9 cellular contexts compared by ENCODE assay signal in genomic region chr1:201461193-201461657, GRCh38. TPM values are rescaled to one million over a fixed set of nuclear protein-coding genes. Genes with fewer than 3 reads are reported as not detected.
DNase-seq lines count a peak whose midpoint lies in the region; ATAC-seq and TF ChIP-seq lines count a peak whose summit lies in the region.
"Had no signal": no experiment of that assay in that cellular context is flagged by ENCODE, and none has a peak within 500 bp of the region (broad histone marks: within the 10 kb centered on the region; RNA-seq: fewer than 3 reads in every experiment).

No MANE protein-coding gene starts in this region.

- no peak overlapping the region for H3K4me3 Mint-ChIP-seq in activated naive CD8-positive, alpha-beta T cell treated with anti-CD3 and anti-CD28 coated beads for 36 hours
- H3K4me3 Mint-ChIP-seq in activated naive CD8-positive, alpha-beta T cell treated with anti-CD3 and anti-CD28 coated beads, Interleukin-2, amount 50 U/mL, for 24 hours: no peak overlapping the region
- H3K4me3 Mint-ChIP-seq: CD4-positive, CD25-positive, alpha-beta regulatory T cell had no signal

- H3K27ac ChIP-seq in lung (ENCODE audit: low read depth in 1 of 2, low read length in 1 of 2): peak overlapping the region; percentile 36 to 92

- peaks cover 0 to 27% of the 10 kb centered on the region in 2 donors for H3K4me1 ChIP-seq in lung (ENCODE audit: control insufficient read depth in 2 of 2, insufficient read depth in 2 of 2, low read length in 2 of 2)

- no peaks in the 10 kb centered on the region for H3K9me3 ChIP-seq in lung (ENCODE audit: control insufficient read depth in 2 of 2, insufficient read depth in 1 of 2, low read length in 1 of 2)

- ATAC-seq in activated naive CD8-positive, alpha-beta T cell treated with anti-CD3 and anti-CD28 coated beads, Interleukin-2, amount 50 U/mL, for 24 hours: no peak
- ATAC-seq in lung (ENCODE audit: insufficient read depth, low FRiP score): peak; percentile 74

- H3K27ac Mint-ChIP-seq in activated naive CD8-positive, alpha-beta T cell treated with anti-CD3 and anti-CD28 coated beads for 36 hours: peak overlapping the region; percentile 1
- H3K27ac Mint-ChIP-seq in activated naive CD8-positive, alpha-beta T cell treated with anti-CD3 and anti-CD28 coated beads, Interleukin-2, amount 50 U/mL, for 24 hours: no peak overlapping the region
- H3K27ac Mint-ChIP-seq: CD4-positive, CD25-positive, alpha-beta regulatory T cell had no signal

- no peaks in the 10 kb centered on the region for H3K36me3 Mint-ChIP-seq in activated naive CD8-positive, alpha-beta T cell treated with anti-CD3 and anti-CD28 coated beads for 36 hours
- no peaks in the 10 kb centered on the region for H3K36me3 Mint-ChIP-seq in activated naive CD8-positive, alpha-beta T cell treated with anti-CD3 and anti-CD28 coated beads, Interleukin-2, amount 50 U/mL, for 24 hours (ENCODE audit: low read depth)
- H3K36me3 Mint-ChIP-seq: CD4-positive, CD25-positive, alpha-beta regulatory T cell had no signal

- no peak for DNase-seq in activated naive CD8-positive, alpha-beta T cell treated with anti-CD3 and anti-CD28 coated beads for 36 hours
- no peak for DNase-seq in activated naive CD8-positive, alpha-beta T cell treated with anti-CD3 and anti-CD28 coated beads, Interleukin-2, amount 50 U/mL, for 24 hours
- DNase-seq in cerebellar cortex (ENCODE audit: low spot score): peak; percentile 79
- DNase-seq in lung (ENCODE audit: low spot score): peak; percentile 75
- DNase-seq in GF-D8 (lab: John Stamatoyannopoulos, UW): no peak
- no peak for DNase-seq in activated gamma-delta T cell treated with Interleukin-2 at 50 U/mL for 16 hours
- DNase-seq in activated T-cell treated with anti-CD3 and anti-CD28 coated beads for 4 hours: no peak
- no peak for DNase-seq in DMS79 treated with DMSO at 0.1 percent for 48 hours (lab: John Stamatoyannopoulos, UW)
- DNase-seq: CD4-positive, CD25-positive, alpha-beta regulatory T cell had no signal

- no peak overlapping the region for H3K4me3 ChIP-seq in lung

- H3K9me3 Mint-ChIP-seq in activated naive CD8-positive, alpha-beta T cell treated with anti-CD3 and anti-CD28 coated beads for 36 hours: no peaks in the 10 kb centered on the region
- no peaks in the 10 kb centered on the region for H3K9me3 Mint-ChIP-seq in activated naive CD8-positive, alpha-beta T cell treated with anti-CD3 and anti-CD28 coated beads, Interleukin-2, amount 50 U/mL, for 24 hours
- H3K9me3 Mint-ChIP-seq: CD4-positive, CD25-positive, alpha-beta regulatory T cell had no signal

- peaks cover 7% of the 10 kb centered on the region for H3K27me3 Mint-ChIP-seq in activated naive CD8-positive, alpha-beta T cell treated with anti-CD3 and anti-CD28 coated beads for 36 hours
- peaks cover 8% of the 10 kb centered on the region for H3K27me3 Mint-ChIP-seq in activated naive CD8-positive, alpha-beta T cell treated with anti-CD3 and anti-CD28 coated beads, Interleukin-2, amount 50 U/mL, for 24 hours

- WGBS in lung, 2 donors: 70 to 86% methylated on average over 5 of the region's 5 CpGs

- H3K36me3 ChIP-seq in lung (ENCODE audit: control insufficient read depth in 2 of 2, insufficient read depth in 2 of 2, low read length in 2 of 2): peaks cover 0 to 13% of the 10 kb centered on the region in 2 donors

- H3K4me1 Mint-ChIP-seq in activated naive CD8-positive, alpha-beta T cell treated with anti-CD3 and anti-CD28 coated beads for 36 hours: peaks cover 2% of the 10 kb centered on the region
- peaks cover 2% of the 10 kb centered on the region for H3K4me1 Mint-ChIP-seq in activated naive CD8-positive, alpha-beta T cell treated with anti-CD3 and anti-CD28 coated beads, Interleukin-2, amount 50 U/mL, for 24 hours
- H3K4me1 Mint-ChIP-seq: CD4-positive, CD25-positive, alpha-beta regulatory T cell had no signal

- no peak for TF ChIP-seq CTCF in lung (IDR thresholded peaks at IDR 0.05; ENCODE audit: control extremely low read depth, extremely low read depth)

- no peaks in the 10 kb centered on the region for H3K27me3 ChIP-seq in lung (ENCODE audit: control insufficient read depth, insufficient read depth)

RNA-seq across cellular contexts. Expression of gene PHLDA3, which starts 7.8 kb away (rescaled TPM):
- 1 to 10 TPM; 4.2 to 4.7 TPM for total RNA-seq in activated naive CD8-positive, alpha-beta T cell treated with anti-CD3 and anti-CD28 coated beads for 36 hours
- 10 to 100 TPM; 12.8 to 73.2 TPM for total RNA-seq in lung
- 10 to 100 TPM; 25.9 to 51.8 TPM for polyA plus RNA-seq in lung

RNA-seq across cellular contexts. Expression of gene TNNI1, which starts 39.7 kb away (rescaled TPM):
- not detected for total RNA-seq in activated naive CD8-positive, alpha-beta T cell treated with anti-CD3 and anti-CD28 coated beads for 36 hours
- under 1 TPM; 0.06 to 0.88 TPM for total RNA-seq in lung
- polyA plus RNA-seq in lung: under 1 TPM; 0.11 to 0.63 TPM
- total RNA-seq: CD4-positive, CD25-positive, alpha-beta regulatory T cell had no signal
- polyA plus RNA-seq: CD4-positive, CD25-positive, alpha-beta regulatory T cell had no signal

RNA-seq across cellular contexts. Expression of gene CSRP1, which starts 45.7 kb away (rescaled TPM):
- total RNA-seq in activated naive CD8-positive, alpha-beta T cell treated with anti-CD3 and anti-CD28 coated beads for 36 hours: 10 to 100 TPM; 57.0 to 59.1 TPM
- 100 to 1,000 TPM; 223 to 278 TPM for total RNA-seq in lung
- 100 to 1,000 TPM; 143 to 230 TPM for polyA plus RNA-seq in lung

Comparison
In these comparisons a context has a peak if more than half of its experiments do, and no peak if none do; other contexts are left out.
1. DNase-seq: peak in cerebellar cortex (single experiment) and lung (single experiment); none in activated naive CD8-positive, alpha-beta T cell treated with anti-CD3 and anti-CD28 coated beads for 36 hours (single experiment), activated naive CD8-positive, alpha-beta T cell treated with anti-CD3 and anti-CD28 coated beads, Interleukin-2, amount 50 U/mL, for 24 hours (single experiment), GF-D8 (single experiment), activated gamma-delta T cell treated with Interleukin-2 at 50 U/mL for 16 hours (single experiment), activated T-cell treated with anti-CD3 and anti-CD28 coated beads for 4 hours (single experiment) and DMS79 treated with DMSO at 0.1 percent for 48 hours (single experiment).